In genomic region chr10:11573497-11573896, GRCh38 we compare ENCODE assay signal across 8 cellular contexts. TPM values are rescaled to one million over a fixed set of nuclear protein-coding genes. Genes with fewer than 3 reads are reported as not detected.
DNase-seq lines count a peak whose midpoint lies in the region; ATAC-seq and TF ChIP-seq lines count a peak whose summit lies in the region.

No MANE protein-coding gene starts in this region.

- H3K9me3 ChIP-seq in mucosa of descending colon: no peaks in the 10 kb centered on the region

- ATAC-seq in HG02763 (IDR thresholded peaks at IDR 0.05; ENCODE audit: unreplicated experiment) (peak; percentile 45), mucosa of descending colon (peak; percentile 34)

- H3K4me1 ChIP-seq in mucosa of descending colon (ENCODE audit: low read depth): no peaks in the 10 kb centered on the region

- H3K36me3 ChIP-seq in mucosa of descending colon (ENCODE audit: low read depth): no peaks in the 10 kb centered on the region

- H3K4me3 ChIP-seq in GM12865 (ENCODE audit: low read depth, low read length) (peak overlapping the region; percentile 7), mucosa of descending colon (no peak overlapping the region)

- peak; percentile 68 for DNase-seq in GM12865 (ENCODE audit: low read depth)
- peak; percentile 55 for DNase-seq in SKM-1 treated with dmso at 0.1 percent for 144 hours (lab: John Stamatoyannopoulos, UW; ENCODE audit: unreplicated experiment)
- no peak for DNase-seq in mucosa of descending colon
- DNase-seq in stimulated activated CD4-positive, alpha-beta T cell treated with anti-CD3 and anti-CD28 coated beads, Interleukin-4, amount 100 ng/mL, for 24 hours: no peak
- no peak for DNase-seq in activated CD4-positive, CD25-positive, alpha-beta regulatory T cell (lab: John Stamatoyannopoulos, UW)
- DNase-seq in NCI-H187 treated with DMSO at 0.1 percent for 48 hours (lab: John Stamatoyannopoulos, UW): no peak
- no peak for DNase-seq in mucosa of gallbladder (ENCODE audit: low spot score)

- TF ChIP-seq CTCF in GM12865 (IDR thresholded peaks at IDR 0.05; ENCODE audit: insufficient read depth, low read depth, low read length, missing control alignments) (no peak), mucosa of descending colon (IDR thresholded peaks at IDR 0.05) (no peak)

- intact Hi-C loops in mucosa of descending colon (cut with DNase I, micrococcal nuclease): no loop called here

RNA-seq across cellular contexts. Expression of gene USP6NL, which starts 38.0 kb away (rescaled TPM):
- 10 to 100 TPM; 14.6 to 20.0 (median 19.8) TPM for total RNA-seq in mucosa of descending colon
- 14.6 TPM for total RNA-seq in mucosa of gallbladder

Comparison
In these comparisons a context has a peak if more than half of its experiments do, and no peak if none do; other contexts are left out.
1. DNase-seq: peak in GM12865 (single experiment) and SKM-1 treated with dmso at 0.1 percent for 144 hours (single experiment); none in mucosa of descending colon (0 of 3), stimulated activated CD4-positive, alpha-beta T cell treated with anti-CD3 and anti-CD28 coated beads, Interleukin-4, amount 100 ng/mL, for 24 hours (single experiment), activated CD4-positive, CD25-positive, alpha-beta regulatory T cell (0 of 4), NCI-H187 treated with DMSO at 0.1 percent for 48 hours (single experiment) and mucosa of gallbladder (single experiment).